1 cellular context compared by ENCODE assay signal in the genomic region with DNA sequence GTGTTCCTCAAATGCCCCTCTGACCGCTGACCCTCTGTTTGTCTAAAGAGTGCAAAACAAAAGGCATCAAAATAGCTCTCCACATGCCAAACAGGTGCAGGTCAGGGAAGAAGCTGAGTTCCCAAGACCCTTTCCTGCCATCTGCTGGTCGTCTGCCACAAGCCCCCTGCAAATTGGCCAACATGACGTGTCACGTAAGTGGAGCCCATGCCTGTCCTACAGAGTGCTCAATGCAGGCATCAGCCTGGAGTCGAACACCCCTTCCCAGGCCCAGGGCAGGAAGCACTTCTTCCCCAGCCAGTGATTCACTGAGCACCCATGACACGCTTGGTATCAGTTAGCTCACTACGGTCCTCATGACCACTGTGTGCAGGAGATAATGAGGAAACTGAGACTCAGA.
TF ChIP-seq lines count a peak whose summit lies in the region.

No MANE protein-coding gene starts in this region.

TF ChIP-seq in K562, 482 proteins besides CTCF, POLR2A, EP300 and RAD21 (continues in another document):
- TF ChIP-seq HLTF (IDR thresholded peaks at IDR 0.05) (no peak), POLR2G (IDR thresholded peaks at IDR 0.05; ENCODE audit: low read depth, low read length) (no peak), RBM22 (IDR thresholded peaks at IDR 0.05; ENCODE audit: low read depth, low read length, poor library complexity, severe bottlenecking) (no peak), DACH1 (IDR thresholded peaks at IDR 0.05; ENCODE audit: partially characterized antibody) (no peak), FOXA3 (CRISPR knock-in tag; conservative IDR thresholded peaks at IDR 0.05 in 1 of 2, IDR thresholded peaks at IDR 0.05 in 1 of 2) (no peak), TCFL5 (CRISPR knock-in tag; conservative IDR thresholded peaks at IDR 0.05) (no peak), ATF1 (CRISPR knock-in tag; IDR thresholded peaks at IDR 0.05) (no peak), ATF1 (tag; IDR thresholded peaks at IDR 0.05) (peak; percentile 70), CREB1 (IDR thresholded peaks at IDR 0.05) (no peak), CREB1 (CRISPR knock-in tag; IDR thresholded peaks at IDR 0.05) (peak; percentile 20; the same call in 1 of the 2 replicates), FOXJ3 (CRISPR knock-in tag; IDR thresholded peaks at IDR 0.05) (no peak), GTF2A2 (tag; IDR thresholded peaks at IDR 0.05) (no peak), NFIX (CRISPR knock-in tag; IDR thresholded peaks at IDR 0.05; ENCODE audit: low read depth) (no peak), CBFA2T3 (IDR thresholded peaks at IDR 0.05) (peak; percentile 51; the same call in 1 of the 2 replicates), XRCC4 (IDR thresholded peaks at IDR 0.05; ENCODE audit: extremely low read depth, insufficient read depth, insufficient read length) (no peak), SMC3 (conservative IDR thresholded peaks at IDR 0.05; ENCODE audit: insufficient read depth, low read depth, low read length) (0 out of 2 replicates have a peak, but pooled peaks have one; percentile 31), KAT8 (IDR thresholded peaks at IDR 0.05; ENCODE audit: low read depth) (no peak), CHD2 (IDR thresholded peaks at IDR 0.05; ENCODE audit: low read depth, low read length) (no peak), TRIM28 (IDR thresholded peaks at IDR 0.05) (no peak), KDM2B (CRISPR knock-in tag; IDR thresholded peaks at IDR 0.05) (no peak), L3MBTL2 (IDR thresholded peaks at IDR 0.05) (peak; percentile 72), TOE1 (IDR thresholded peaks at IDR 0.05; ENCODE audit: borderline replicate concordance) (no peak), TOE1 (CRISPR knock-in tag; IDR thresholded peaks at IDR 0.05; ENCODE audit: borderline replicate concordance, low read depth) (no peak), LCOR (CRISPR knock-in tag; IDR thresholded peaks at IDR 0.05) (no peak), JUND (IDR thresholded peaks at IDR 0.05; ENCODE audit: borderline replicate concordance, low read depth, low read length) (0 out of 2 replicates have a peak, but pooled peaks have one; percentile 27), JUND (tag; IDR thresholded peaks at IDR 0.05; ENCODE audit: borderline replicate concordance, low read depth, low read length) (peak; percentile 23; the same call in 1 of the 3 replicates), RFX5 (IDR thresholded peaks at IDR 0.05; ENCODE audit: low read depth, low read length) (no peak)
- TF ChIP-seq, protein P1, sequence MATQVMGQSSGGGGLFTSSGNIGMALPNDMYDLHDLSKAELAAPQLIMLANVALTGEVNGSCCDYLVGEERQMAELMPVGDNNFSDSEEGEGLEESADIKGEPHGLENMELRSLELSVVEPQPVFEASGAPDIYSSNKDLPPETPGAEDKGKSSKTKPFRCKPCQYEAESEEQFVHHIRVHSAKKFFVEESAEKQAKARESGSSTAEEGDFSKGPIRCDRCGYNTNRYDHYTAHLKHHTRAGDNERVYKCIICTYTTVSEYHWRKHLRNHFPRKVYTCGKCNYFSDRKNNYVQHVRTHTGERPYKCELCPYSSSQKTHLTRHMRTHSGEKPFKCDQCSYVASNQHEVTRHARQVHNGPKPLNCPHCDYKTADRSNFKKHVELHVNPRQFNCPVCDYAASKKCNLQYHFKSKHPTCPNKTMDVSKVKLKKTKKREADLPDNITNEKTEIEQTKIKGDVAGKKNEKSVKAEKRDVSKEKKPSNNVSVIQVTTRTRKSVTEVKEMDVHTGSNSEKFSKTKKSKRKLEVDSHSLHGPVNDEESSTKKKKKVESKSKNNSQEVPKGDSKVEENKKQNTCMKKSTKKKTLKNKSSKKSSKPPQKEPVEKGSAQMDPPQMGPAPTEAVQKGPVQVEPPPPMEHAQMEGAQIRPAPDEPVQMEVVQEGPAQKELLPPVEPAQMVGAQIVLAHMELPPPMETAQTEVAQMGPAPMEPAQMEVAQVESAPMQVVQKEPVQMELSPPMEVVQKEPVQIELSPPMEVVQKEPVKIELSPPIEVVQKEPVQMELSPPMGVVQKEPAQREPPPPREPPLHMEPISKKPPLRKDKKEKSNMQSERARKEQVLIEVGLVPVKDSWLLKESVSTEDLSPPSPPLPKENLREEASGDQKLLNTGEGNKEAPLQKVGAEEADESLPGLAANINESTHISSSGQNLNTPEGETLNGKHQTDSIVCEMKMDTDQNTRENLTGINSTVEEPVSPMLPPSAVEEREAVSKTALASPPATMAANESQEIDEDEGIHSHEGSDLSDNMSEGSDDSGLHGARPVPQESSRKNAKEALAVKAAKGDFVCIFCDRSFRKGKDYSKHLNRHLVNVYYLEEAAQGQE (CRISPR knock-in tag; IDR thresholded peaks at IDR 0.05; ENCODE audit: low read depth), result no peak
- TF ChIP-seq, protein P2, sequence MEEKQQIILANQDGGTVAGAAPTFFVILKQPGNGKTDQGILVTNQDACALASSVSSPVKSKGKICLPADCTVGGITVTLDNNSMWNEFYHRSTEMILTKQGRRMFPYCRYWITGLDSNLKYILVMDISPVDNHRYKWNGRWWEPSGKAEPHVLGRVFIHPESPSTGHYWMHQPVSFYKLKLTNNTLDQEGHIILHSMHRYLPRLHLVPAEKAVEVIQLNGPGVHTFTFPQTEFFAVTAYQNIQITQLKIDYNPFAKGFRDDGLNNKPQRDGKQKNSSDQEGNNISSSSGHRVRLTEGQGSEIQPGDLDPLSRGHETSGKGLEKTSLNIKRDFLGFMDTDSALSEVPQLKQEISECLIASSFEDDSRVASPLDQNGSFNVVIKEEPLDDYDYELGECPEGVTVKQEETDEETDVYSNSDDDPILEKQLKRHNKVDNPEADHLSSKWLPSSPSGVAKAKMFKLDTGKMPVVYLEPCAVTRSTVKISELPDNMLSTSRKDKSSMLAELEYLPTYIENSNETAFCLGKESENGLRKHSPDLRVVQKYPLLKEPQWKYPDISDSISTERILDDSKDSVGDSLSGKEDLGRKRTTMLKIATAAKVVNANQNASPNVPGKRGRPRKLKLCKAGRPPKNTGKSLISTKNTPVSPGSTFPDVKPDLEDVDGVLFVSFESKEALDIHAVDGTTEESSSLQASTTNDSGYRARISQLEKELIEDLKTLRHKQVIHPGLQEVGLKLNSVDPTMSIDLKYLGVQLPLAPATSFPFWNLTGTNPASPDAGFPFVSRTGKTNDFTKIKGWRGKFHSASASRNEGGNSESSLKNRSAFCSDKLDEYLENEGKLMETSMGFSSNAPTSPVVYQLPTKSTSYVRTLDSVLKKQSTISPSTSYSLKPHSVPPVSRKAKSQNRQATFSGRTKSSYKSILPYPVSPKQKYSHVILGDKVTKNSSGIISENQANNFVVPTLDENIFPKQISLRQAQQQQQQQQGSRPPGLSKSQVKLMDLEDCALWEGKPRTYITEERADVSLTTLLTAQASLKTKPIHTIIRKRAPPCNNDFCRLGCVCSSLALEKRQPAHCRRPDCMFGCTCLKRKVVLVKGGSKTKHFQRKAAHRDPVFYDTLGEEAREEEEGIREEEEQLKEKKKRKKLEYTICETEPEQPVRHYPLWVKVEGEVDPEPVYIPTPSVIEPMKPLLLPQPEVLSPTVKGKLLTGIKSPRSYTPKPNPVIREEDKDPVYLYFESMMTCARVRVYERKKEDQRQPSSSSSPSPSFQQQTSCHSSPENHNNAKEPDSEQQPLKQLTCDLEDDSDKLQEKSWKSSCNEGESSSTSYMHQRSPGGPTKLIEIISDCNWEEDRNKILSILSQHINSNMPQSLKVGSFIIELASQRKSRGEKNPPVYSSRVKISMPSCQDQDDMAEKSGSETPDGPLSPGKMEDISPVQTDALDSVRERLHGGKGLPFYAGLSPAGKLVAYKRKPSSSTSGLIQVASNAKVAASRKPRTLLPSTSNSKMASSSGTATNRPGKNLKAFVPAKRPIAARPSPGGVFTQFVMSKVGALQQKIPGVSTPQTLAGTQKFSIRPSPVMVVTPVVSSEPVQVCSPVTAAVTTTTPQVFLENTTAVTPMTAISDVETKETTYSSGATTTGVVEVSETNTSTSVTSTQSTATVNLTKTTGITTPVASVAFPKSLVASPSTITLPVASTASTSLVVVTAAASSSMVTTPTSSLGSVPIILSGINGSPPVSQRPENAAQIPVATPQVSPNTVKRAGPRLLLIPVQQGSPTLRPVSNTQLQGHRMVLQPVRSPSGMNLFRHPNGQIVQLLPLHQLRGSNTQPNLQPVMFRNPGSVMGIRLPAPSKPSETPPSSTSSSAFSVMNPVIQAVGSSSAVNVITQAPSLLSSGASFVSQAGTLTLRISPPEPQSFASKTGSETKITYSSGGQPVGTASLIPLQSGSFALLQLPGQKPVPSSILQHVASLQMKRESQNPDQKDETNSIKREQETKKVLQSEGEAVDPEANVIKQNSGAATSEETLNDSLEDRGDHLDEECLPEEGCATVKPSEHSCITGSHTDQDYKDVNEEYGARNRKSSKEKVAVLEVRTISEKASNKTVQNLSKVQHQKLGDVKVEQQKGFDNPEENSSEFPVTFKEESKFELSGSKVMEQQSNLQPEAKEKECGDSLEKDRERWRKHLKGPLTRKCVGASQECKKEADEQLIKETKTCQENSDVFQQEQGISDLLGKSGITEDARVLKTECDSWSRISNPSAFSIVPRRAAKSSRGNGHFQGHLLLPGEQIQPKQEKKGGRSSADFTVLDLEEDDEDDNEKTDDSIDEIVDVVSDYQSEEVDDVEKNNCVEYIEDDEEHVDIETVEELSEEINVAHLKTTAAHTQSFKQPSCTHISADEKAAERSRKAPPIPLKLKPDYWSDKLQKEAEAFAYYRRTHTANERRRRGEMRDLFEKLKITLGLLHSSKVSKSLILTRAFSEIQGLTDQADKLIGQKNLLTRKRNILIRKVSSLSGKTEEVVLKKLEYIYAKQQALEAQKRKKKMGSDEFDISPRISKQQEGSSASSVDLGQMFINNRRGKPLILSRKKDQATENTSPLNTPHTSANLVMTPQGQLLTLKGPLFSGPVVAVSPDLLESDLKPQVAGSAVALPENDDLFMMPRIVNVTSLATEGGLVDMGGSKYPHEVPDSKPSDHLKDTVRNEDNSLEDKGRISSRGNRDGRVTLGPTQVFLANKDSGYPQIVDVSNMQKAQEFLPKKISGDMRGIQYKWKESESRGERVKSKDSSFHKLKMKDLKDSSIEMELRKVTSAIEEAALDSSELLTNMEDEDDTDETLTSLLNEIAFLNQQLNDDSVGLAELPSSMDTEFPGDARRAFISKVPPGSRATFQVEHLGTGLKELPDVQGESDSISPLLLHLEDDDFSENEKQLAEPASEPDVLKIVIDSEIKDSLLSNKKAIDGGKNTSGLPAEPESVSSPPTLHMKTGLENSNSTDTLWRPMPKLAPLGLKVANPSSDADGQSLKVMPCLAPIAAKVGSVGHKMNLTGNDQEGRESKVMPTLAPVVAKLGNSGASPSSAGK (IDR thresholded peaks at IDR 0.05), result peak; percentile 57
- TF ChIP-seq, protein P3, sequence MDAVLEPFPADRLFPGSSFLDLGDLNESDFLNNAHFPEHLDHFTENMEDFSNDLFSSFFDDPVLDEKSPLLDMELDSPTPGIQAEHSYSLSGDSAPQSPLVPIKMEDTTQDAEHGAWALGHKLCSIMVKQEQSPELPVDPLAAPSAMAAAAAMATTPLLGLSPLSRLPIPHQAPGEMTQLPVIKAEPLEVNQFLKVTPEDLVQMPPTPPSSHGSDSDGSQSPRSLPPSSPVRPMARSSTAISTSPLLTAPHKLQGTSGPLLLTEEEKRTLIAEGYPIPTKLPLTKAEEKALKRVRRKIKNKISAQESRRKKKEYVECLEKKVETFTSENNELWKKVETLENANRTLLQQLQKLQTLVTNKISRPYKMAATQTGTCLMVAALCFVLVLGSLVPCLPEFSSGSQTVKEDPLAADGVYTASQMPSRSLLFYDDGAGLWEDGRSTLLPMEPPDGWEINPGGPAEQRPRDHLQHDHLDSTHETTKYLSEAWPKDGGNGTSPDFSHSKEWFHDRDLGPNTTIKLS (IDR thresholded peaks at IDR 0.05; ENCODE audit: borderline replicate concordance, low read depth), result peak; percentile 34; the same call in 1 of the 2 replicates
- TF ChIP-seq, protein P4, sequence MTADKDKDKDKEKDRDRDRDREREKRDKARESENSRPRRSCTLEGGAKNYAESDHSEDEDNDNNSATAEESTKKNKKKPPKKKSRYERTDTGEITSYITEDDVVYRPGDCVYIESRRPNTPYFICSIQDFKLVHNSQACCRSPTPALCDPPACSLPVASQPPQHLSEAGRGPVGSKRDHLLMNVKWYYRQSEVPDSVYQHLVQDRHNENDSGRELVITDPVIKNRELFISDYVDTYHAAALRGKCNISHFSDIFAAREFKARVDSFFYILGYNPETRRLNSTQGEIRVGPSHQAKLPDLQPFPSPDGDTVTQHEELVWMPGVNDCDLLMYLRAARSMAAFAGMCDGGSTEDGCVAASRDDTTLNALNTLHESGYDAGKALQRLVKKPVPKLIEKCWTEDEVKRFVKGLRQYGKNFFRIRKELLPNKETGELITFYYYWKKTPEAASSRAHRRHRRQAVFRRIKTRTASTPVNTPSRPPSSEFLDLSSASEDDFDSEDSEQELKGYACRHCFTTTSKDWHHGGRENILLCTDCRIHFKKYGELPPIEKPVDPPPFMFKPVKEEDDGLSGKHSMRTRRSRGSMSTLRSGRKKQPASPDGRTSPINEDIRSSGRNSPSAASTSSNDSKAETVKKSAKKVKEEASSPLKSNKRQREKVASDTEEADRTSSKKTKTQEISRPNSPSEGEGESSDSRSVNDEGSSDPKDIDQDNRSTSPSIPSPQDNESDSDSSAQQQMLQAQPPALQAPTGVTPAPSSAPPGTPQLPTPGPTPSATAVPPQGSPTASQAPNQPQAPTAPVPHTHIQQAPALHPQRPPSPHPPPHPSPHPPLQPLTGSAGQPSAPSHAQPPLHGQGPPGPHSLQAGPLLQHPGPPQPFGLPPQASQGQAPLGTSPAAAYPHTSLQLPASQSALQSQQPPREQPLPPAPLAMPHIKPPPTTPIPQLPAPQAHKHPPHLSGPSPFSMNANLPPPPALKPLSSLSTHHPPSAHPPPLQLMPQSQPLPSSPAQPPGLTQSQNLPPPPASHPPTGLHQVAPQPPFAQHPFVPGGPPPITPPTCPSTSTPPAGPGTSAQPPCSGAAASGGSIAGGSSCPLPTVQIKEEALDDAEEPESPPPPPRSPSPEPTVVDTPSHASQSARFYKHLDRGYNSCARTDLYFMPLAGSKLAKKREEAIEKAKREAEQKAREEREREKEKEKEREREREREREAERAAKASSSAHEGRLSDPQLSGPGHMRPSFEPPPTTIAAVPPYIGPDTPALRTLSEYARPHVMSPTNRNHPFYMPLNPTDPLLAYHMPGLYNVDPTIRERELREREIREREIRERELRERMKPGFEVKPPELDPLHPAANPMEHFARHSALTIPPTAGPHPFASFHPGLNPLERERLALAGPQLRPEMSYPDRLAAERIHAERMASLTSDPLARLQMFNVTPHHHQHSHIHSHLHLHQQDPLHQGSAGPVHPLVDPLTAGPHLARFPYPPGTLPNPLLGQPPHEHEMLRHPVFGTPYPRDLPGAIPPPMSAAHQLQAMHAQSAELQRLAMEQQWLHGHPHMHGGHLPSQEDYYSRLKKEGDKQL (CRISPR knock-in tag; IDR thresholded peaks at IDR 0.05; ENCODE audit: borderline replicate concordance), result no peak
